1 cellular context compared by ENCODE assay signal in the genomic region with DNA sequence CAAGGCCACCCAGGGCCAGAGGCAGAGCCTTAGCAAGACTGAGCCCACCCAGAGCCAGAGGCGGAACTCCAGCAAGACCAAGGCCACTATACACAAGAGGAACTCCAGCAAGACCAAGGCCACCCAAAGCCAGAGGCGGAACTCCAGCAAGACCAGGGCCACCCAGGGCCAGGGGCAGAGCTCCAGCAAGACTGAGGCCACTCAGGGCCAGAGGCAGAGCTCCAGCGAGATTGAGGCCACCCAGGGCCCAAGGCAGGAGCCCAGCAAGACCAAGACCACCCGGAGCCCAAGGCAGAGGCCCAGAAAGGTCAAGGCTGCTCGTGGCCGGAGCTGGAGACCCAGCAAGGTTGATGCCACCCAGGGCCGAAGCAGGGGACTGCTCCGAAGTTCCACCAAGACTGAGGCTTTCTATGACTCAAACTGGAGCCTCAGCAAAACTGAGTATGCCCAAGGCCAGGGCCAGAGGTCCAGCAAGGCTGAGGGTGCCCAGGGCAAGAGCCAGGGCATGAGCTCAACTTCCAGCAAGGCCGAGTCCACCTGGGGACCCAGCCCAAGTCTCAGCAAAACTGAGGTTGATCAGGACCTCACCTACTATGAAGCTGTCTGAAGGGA.
TF ChIP-seq lines count a peak whose summit lies in the region.

No MANE protein-coding gene starts in this region.

TF ChIP-seq in HepG2, 621 proteins besides CTCF, POLR2A, EP300 and RAD21:
- TF ChIP-seq, protein P1, sequence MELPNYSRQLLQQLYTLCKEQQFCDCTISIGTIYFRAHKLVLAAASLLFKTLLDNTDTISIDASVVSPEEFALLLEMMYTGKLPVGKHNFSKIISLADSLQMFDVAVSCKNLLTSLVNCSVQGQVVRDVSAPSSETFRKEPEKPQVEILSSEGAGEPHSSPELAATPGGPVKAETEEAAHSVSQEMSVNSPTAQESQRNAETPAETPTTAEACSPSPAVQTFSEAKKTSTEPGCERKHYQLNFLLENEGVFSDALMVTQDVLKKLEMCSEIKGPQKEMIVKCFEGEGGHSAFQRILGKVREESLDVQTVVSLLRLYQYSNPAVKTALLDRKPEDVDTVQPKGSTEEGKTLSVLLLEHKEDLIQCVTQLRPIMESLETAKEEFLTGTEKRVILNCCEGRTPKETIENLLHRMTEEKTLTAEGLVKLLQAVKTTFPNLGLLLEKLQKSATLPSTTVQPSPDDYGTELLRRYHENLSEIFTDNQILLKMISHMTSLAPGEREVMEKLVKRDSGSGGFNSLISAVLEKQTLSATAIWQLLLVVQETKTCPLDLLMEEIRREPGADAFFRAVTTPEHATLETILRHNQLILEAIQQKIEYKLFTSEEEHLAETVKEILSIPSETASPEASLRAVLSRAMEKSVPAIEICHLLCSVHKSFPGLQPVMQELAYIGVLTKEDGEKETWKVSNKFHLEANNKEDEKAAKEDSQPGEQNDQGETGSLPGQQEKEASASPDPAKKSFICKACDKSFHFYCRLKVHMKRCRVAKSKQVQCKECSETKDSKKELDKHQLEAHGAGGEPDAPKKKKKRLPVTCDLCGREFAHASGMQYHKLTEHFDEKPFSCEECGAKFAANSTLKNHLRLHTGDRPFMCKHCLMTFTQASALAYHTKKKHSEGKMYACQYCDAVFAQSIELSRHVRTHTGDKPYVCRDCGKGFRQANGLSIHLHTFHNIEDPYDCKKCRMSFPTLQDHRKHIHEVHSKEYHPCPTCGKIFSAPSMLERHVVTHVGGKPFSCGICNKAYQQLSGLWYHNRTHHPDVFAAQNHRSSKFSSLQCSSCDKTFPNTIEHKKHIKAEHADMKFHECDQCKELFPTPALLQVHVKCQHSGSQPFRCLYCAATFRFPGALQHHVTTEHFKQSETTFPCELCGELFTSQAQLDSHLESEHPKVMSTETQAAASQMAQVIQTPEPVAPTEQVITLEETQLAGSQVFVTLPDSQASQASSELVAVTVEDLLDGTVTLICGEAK (IDR thresholded peaks at IDR 0.05), result no peak
- TF ChIP-seq, protein P1 (CRISPR knock-in tag; IDR thresholded peaks at IDR 0.05), result no peak
- TF ChIP-seq ZBTB7B (CRISPR knock-in tag; IDR thresholded peaks at IDR 0.05), result 0 out of 2 replicates have a peak, but pooled peaks have one; percentile 18
- 0 out of 2 replicates have a peak, but pooled peaks have one; percentile 16 for TF ChIP-seq THRA (CRISPR knock-in tag; IDR thresholded peaks at IDR 0.05; ENCODE audit: borderline replicate concordance)
- TF ChIP-seq, protein P2, sequence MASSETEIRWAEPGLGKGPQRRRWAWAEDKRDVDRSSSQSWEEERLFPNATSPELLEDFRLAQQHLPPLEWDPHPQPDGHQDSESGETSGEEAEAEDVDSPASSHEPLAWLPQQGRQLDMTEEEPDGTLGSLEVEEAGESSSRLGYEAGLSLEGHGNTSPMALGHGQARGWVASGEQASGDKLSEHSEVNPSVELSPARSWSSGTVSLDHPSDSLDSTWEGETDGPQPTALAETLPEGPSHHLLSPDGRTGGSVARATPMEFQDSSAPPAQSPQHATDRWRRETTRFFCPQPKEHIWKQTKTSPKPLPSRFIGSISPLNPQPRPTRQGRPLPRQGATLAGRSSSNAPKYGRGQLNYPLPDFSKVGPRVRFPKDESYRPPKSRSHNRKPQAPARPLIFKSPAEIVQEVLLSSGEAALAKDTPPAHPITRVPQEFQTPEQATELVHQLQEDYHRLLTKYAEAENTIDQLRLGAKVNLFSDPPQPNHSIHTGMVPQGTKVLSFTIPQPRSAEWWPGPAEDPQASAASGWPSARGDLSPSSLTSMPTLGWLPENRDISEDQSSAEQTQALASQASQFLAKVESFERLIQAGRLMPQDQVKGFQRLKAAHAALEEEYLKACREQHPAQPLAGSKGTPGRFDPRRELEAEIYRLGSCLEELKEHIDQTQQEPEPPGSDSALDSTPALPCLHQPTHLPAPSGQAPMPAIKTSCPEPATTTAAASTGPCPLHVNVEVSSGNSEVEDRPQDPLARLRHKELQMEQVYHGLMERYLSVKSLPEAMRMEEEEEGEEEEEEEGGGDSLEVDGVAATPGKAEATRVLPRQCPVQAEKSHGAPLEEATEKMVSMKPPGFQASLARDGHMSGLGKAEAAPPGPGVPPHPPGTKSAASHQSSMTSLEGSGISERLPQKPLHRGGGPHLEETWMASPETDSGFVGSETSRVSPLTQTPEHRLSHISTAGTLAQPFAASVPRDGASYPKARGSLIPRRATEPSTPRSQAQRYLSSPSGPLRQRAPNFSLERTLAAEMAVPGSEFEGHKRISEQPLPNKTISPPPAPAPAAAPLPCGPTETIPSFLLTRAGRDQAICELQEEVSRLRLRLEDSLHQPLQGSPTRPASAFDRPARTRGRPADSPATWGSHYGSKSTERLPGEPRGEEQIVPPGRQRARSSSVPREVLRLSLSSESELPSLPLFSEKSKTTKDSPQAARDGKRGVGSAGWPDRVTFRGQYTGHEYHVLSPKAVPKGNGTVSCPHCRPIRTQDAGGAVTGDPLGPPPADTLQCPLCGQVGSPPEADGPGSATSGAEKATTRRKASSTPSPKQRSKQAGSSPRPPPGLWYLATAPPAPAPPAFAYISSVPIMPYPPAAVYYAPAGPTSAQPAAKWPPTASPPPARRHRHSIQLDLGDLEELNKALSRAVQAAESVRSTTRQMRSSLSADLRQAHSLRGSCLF (CRISPR knock-in tag; IDR thresholded peaks at IDR 0.05; ENCODE audit: borderline replicate concordance), result no peak
- peak; percentile 34; the same call in 1 of the 2 replicates for TF ChIP-seq HDAC2 (CRISPR knock-in tag; IDR thresholded peaks at IDR 0.05)
- TF ChIP-seq PAF1 (CRISPR knock-in tag; IDR thresholded peaks at IDR 0.05), result no peak
- no peak for TF ChIP-seq ETV6 (CRISPR knock-in tag; conservative IDR thresholded peaks at IDR 0.05)
- TF ChIP-seq UBTF (CRISPR knock-in tag; IDR thresholded peaks at IDR 0.05), result 0 out of 2 replicates have a peak, but pooled peaks have one; percentile 18
- TF ChIP-seq ZKSCAN1 (IDR thresholded peaks at IDR 0.05; ENCODE audit: low read length), result no peak
- no peak for TF ChIP-seq ZNF776 (CRISPR knock-in tag; IDR thresholded peaks at IDR 0.05)
- no peak for TF ChIP-seq RFX1 (IDR thresholded peaks at IDR 0.05)
